In the genomic region with DNA sequence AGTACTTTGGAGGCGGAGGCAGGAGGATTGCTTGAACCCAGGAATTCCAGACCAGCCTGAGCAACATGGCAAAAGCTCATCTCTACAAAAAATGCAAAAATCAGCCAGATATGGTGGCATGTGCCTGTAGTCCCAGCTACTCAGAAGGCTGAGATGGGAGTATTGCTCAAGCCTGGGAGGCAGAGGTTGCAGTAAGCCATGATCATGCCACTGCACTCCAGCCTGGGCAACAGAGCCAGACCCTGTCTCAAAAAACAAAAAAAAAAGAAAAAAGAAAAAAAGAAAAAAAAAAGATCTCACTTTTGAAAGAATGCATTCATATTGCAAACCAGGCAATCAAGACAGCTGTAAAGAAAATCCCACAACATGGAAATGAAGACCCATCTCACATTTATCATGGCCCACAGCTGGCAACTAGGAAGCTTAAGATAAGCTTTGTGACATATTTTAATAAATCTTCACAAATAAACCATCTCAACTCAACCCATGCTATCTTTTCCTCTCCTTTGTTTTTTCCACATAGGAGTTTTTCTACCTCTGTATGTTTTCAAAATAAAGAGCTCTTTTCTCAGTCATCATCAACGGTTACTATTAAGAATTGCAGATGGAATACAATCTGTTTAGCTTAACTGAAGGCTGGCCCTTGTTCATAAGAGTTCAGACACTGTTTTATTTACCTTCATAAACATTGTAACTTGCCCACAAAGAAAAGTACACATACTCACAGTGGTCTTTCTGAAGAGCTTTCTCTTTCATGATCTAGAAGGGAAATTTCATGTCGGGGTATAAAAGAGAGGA, we compare ENCODE assay signal across 1 cellular context.
A peak's percentile ranks its signal among the peaks of the same experiment; 100 is the strongest.
TF ChIP-seq lines count a peak whose summit lies in the region.

No MANE protein-coding gene starts in this region.

TF ChIP-seq in HepG2, 621 proteins besides CTCF, POLR2A, EP300 and RAD21 (continued from another document and continues in another):
- TF ChIP-seq, protein P1, sequence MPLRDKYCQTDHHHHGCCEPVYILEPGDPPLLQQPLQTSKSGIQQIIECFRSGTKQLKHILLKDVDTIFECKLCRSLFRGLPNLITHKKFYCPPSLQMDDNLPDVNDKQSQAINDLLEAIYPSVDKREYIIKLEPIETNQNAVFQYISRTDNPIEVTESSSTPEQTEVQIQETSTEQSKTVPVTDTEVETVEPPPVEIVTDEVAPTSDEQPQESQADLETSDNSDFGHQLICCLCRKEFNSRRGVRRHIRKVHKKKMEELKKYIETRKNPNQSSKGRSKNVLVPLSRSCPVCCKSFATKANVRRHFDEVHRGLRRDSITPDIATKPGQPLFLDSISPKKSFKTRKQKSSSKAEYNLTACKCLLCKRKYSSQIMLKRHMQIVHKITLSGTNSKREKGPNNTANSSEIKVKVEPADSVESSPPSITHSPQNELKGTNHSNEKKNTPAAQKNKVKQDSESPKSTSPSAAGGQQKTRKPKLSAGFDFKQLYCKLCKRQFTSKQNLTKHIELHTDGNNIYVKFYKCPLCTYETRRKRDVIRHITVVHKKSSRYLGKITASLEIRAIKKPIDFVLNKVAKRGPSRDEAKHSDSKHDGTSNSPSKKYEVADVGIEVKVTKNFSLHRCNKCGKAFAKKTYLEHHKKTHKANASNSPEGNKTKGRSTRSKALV (CRISPR knock-in tag; IDR thresholded peaks at IDR 0.05), result no peak
- peak; percentile 92 for TF ChIP-seq NCOA2 (CRISPR knock-in tag; IDR thresholded peaks at IDR 0.05)
- TF ChIP-seq GABPA (IDR thresholded peaks at IDR 0.05; ENCODE audit: low read depth, low read length), result no peak
- no peak for TF ChIP-seq GABPA (CRISPR knock-in tag; IDR thresholded peaks at IDR 0.05; ENCODE audit: low read depth)
- TF ChIP-seq SALL1 (CRISPR knock-in tag; IDR thresholded peaks at IDR 0.05), result no peak
- no peak for TF ChIP-seq FOSL1 (CRISPR knock-in tag; IDR thresholded peaks at IDR 0.05; ENCODE audit: borderline replicate concordance)
- peak; percentile 53; the same call in 1 of the 2 replicates for TF ChIP-seq FOXP1 (IDR thresholded peaks at IDR 0.05)
- peak; percentile 87 for TF ChIP-seq FOXP1 (CRISPR knock-in tag; IDR thresholded peaks at IDR 0.05)
- TF ChIP-seq ZNF318 (CRISPR knock-in tag; IDR thresholded peaks at IDR 0.05), result no peak
- TF ChIP-seq ZFP91 (CRISPR knock-in tag; IDR thresholded peaks at IDR 0.05; ENCODE audit: borderline replicate concordance), result no peak
- no peak for TF ChIP-seq ZNF770 (CRISPR knock-in tag; IDR thresholded peaks at IDR 0.05)
- TF ChIP-seq ETV6 (CRISPR knock-in tag; conservative IDR thresholded peaks at IDR 0.05), result no peak
- no peak for TF ChIP-seq KDM3A (CRISPR knock-in tag; IDR thresholded peaks at IDR 0.05; ENCODE audit: low read depth)
- 0 out of 2 replicates have a peak, but pooled peaks have one; percentile 9 for TF ChIP-seq ZBTB25 (CRISPR knock-in tag; IDR thresholded peaks at IDR 0.05)
- TF ChIP-seq MBD4 (IDR thresholded peaks at IDR 0.05; ENCODE audit: borderline replicate concordance, low read length), result peak; percentile 94; the same call in 1 of the 2 replicates
- peak; percentile 16; the same call in 1 of the 2 replicates for TF ChIP-seq HNF4A (CRISPR knock-in tag; IDR thresholded peaks at IDR 0.05)
- 0 out of 2 replicates have a peak, but pooled peaks have one; percentile 68 for TF ChIP-seq ZNF331 (CRISPR knock-in tag; IDR thresholded peaks at IDR 0.05)
- TF ChIP-seq THAP8 (CRISPR knock-in tag; IDR thresholded peaks at IDR 0.05; ENCODE audit: borderline replicate concordance), result no peak
- TF ChIP-seq TSC22D2 (CRISPR knock-in tag; IDR thresholded peaks at IDR 0.05; ENCODE audit: borderline replicate concordance), result 0 out of 2 replicates have a peak, but pooled peaks have one; percentile 14
- no peak for TF ChIP-seq RELA (CRISPR knock-in tag; IDR thresholded peaks at IDR 0.05)
- TF ChIP-seq ZNF564 (CRISPR knock-in tag; IDR thresholded peaks at IDR 0.05), result no peak
- no peak for TF ChIP-seq THAP9 (CRISPR knock-in tag; IDR thresholded peaks at IDR 0.05; ENCODE audit: borderline replicate concordance)
- no peak; the same call in 1 of the 2 replicates for TF ChIP-seq ATF2 (CRISPR knock-in tag; IDR thresholded peaks at IDR 0.05)
- TF ChIP-seq, protein P2, sequence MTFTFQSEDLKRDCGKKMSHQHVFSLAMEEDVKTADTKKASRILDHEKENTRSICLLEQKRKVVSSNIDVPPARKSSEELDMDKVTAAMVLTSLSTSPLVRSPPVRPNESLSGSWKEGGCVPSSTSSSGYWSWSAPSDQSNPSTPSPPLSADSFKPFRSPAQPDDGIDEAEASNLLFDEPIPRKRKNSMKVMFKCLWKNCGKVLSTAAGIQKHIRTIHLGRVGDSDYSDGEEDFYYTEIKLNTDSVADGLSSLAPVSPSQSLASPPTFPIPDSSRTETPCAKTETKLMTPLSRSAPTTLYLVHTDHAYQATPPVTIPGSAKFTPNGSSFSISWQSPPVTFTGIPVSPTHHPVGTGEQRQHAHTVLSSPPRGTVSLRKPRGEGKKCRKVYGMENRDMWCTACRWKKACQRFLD (CRISPR knock-in tag; IDR thresholded peaks at IDR 0.05; ENCODE audit: borderline replicate concordance), result no peak
- TF ChIP-seq ZNF224 (CRISPR knock-in tag; IDR thresholded peaks at IDR 0.05), result no peak
- no peak for TF ChIP-seq CREB1 (IDR thresholded peaks at IDR 0.05)
- TF ChIP-seq CREB1 (CRISPR knock-in tag; IDR thresholded peaks at IDR 0.05), result peak; percentile 41; the same call in 1 of the 2 replicates
- no peak for TF ChIP-seq ZNF672 (CRISPR knock-in tag; IDR thresholded peaks at IDR 0.05)
